ENCODE assay signal across 1 cellular context in genomic region chr2:207107551-207107950, GRCh38.
TF ChIP-seq lines count a peak whose summit lies in the region.

No MANE protein-coding gene starts in this region.

TF ChIP-seq in GM23338, 12 proteins besides CTCF, POLR2A, EP300 and RAD21 (continued from another document):
- TF ChIP-seq REST (IDR thresholded peaks at IDR 0.05; ENCODE audit: unreplicated experiment) (no peak), CREB1 (CRISPR knock-in tag; IDR thresholded peaks at IDR 0.05; ENCODE audit: low read depth) (no peak), ZNF331 (CRISPR knock-in tag; IDR thresholded peaks at IDR 0.05; ENCODE audit: low read depth) (no peak), EZH2phosphoT487 (IDR thresholded peaks at IDR 0.05; ENCODE audit: unreplicated experiment) (no peak), ETS1 (IDR thresholded peaks at IDR 0.05) (no peak), JUNB (IDR thresholded peaks at IDR 0.05; ENCODE audit: unreplicated experiment) (no peak), ZNF114 (CRISPR knock-in tag; IDR thresholded peaks at IDR 0.05) (no peak), EZH2 (IDR thresholded peaks at IDR 0.05; ENCODE audit: low read depth, unreplicated experiment) (no peak)
